In the genomic region with DNA sequence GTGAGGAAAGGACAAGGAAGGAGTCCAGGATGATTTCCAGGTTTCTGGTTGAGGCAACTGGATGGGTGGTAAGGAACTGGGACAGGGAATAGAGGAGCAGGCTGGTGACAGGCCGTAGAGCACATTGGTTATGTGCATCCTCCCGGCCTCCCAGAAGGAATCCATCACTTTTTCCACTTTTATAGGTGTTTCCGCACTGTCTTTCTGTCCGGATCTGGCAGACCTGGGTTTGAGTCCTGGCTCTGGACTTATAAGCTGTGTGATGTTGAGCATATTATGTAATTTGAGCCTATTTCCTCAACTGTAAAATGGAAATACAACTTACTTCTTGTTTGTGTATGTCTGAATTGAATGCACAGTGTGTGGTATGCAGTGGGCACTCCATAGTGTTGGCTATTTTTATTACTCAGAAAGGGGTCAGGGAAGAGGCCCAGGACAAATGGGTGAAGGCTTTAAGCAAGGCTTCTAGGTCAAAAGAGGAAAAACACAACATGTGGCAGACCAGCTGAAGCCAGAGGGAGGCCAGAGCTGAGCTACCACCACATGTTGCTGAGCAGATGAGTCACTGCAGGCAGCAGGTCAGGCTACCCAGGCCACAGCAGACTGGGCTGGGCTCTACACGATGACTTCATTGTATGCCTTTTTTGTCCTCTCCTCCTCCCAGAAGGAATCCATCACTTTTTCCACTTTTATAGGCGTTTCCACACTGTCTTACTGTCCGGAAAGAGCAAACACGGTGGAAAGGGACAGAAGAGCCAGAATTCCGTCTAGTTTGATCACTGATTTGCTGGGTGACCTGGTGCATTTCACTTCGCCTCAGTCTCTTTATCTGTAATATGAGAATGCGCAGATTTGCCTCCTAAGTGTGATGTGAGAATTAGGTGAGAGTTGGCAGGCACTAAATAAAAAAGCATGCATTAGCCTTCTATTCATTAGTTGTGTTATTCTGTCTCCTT, we compare ENCODE assay signal across 1 cellular context.
TF ChIP-seq lines count a peak whose summit lies in the region.

No MANE protein-coding gene starts in this region.

TF ChIP-seq in HepG2, 621 proteins besides CTCF, POLR2A, EP300 and RAD21 (continued from another document and continues in another):
- TF ChIP-seq, protein P1, sequence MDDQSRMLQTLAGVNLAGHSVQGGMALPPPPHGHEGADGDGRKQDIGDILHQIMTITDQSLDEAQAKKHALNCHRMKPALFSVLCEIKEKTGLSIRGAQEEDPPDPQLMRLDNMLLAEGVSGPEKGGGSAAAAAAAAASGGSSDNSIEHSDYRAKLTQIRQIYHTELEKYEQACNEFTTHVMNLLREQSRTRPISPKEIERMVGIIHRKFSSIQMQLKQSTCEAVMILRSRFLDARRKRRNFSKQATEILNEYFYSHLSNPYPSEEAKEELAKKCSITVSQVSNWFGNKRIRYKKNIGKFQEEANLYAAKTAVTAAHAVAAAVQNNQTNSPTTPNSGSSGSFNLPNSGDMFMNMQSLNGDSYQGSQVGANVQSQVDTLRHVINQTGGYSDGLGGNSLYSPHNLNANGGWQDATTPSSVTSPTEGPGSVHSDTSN (CRISPR knock-in tag; IDR thresholded peaks at IDR 0.05; ENCODE audit: borderline replicate concordance) = no peak
- no peak for TF ChIP-seq NFIC (IDR thresholded peaks at IDR 0.05; ENCODE audit: low read length)
- TF ChIP-seq ZNF501 (CRISPR knock-in tag; IDR thresholded peaks at IDR 0.05) = no peak
- TF ChIP-seq, protein P2, sequence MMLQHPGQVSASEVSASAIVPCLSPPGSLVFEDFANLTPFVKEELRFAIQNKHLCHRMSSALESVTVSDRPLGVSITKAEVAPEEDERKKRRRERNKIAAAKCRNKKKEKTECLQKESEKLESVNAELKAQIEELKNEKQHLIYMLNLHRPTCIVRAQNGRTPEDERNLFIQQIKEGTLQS (CRISPR knock-in tag; IDR thresholded peaks at IDR 0.05) = peak; percentile 81
- no peak for TF ChIP-seq RFXAP (CRISPR knock-in tag; IDR thresholded peaks at IDR 0.05; ENCODE audit: borderline replicate concordance)
- TF ChIP-seq, protein P3, sequence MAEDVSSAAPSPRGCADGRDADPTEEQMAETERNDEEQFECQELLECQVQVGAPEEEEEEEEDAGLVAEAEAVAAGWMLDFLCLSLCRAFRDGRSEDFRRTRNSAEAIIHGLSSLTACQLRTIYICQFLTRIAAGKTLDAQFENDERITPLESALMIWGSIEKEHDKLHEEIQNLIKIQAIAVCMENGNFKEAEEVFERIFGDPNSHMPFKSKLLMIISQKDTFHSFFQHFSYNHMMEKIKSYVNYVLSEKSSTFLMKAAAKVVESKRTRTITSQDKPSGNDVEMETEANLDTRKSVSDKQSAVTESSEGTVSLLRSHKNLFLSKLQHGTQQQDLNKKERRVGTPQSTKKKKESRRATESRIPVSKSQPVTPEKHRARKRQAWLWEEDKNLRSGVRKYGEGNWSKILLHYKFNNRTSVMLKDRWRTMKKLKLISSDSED (CRISPR knock-in tag; IDR thresholded peaks at IDR 0.05) = no peak
- TF ChIP-seq ZNF44 (CRISPR knock-in tag; IDR thresholded peaks at IDR 0.05) = peak; percentile 93
- TF ChIP-seq PAF1 (CRISPR knock-in tag; IDR thresholded peaks at IDR 0.05) = no peak
- no peak for TF ChIP-seq ZNF674 (CRISPR knock-in tag; IDR thresholded peaks at IDR 0.05; ENCODE audit: low read depth)
- TF ChIP-seq RXRB (CRISPR knock-in tag; IDR thresholded peaks at IDR 0.05; ENCODE audit: borderline replicate concordance) = peak; percentile 23
- no peak for TF ChIP-seq NFKBIZ (CRISPR knock-in tag; IDR thresholded peaks at IDR 0.05)
- TF ChIP-seq, protein P4, sequence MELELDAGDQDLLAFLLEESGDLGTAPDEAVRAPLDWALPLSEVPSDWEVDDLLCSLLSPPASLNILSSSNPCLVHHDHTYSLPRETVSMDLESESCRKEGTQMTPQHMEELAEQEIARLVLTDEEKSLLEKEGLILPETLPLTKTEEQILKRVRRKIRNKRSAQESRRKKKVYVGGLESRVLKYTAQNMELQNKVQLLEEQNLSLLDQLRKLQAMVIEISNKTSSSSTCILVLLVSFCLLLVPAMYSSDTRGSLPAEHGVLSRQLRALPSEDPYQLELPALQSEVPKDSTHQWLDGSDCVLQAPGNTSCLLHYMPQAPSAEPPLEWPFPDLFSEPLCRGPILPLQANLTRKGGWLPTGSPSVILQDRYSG (CRISPR knock-in tag; IDR thresholded peaks at IDR 0.05) = no peak
- TF ChIP-seq POLR2G (IDR thresholded peaks at IDR 0.05; ENCODE audit: low read depth, low read length) = no peak
- TF ChIP-seq ZNF878 (CRISPR knock-in tag; IDR thresholded peaks at IDR 0.05) = no peak
- no peak for TF ChIP-seq DNMT1 (CRISPR knock-in tag; IDR thresholded peaks at IDR 0.05)
- TF ChIP-seq ZNF460 (CRISPR knock-in tag; IDR thresholded peaks at IDR 0.05; ENCODE audit: borderline replicate concordance) = no peak
- TF ChIP-seq, protein P5, sequence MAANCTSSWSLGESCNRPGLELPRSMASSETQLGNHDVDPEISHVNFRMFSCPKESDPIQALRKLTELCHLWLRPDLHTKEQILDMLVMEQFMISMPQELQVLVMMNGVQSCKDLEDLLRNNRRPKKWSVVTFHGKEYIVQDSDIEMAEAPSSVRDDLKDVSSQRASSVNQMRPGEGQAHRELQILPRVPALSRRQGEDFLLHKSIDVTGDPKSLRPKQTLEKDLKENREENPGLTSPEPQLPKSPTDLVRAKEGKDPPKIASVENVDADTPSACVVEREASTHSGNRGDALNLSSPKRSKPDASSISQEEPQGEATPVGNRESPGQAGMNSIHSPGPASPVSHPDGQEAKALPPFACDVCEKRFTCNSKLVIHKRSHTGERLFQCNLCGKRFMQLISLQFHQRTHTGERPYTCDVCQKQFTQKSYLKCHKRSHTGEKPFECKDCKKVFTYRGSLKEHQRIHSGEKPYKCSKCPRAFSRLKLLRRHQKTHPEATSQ (CRISPR knock-in tag; IDR thresholded peaks at IDR 0.05; ENCODE audit: borderline replicate concordance) = 0 out of 2 replicates have a peak, but pooled peaks have one; percentile 19
- no peak for TF ChIP-seq ARNTL (CRISPR knock-in tag; IDR thresholded peaks at IDR 0.05)
- no peak for TF ChIP-seq SIX4 (CRISPR knock-in tag; IDR thresholded peaks at IDR 0.05)
- TF ChIP-seq, protein P6, sequence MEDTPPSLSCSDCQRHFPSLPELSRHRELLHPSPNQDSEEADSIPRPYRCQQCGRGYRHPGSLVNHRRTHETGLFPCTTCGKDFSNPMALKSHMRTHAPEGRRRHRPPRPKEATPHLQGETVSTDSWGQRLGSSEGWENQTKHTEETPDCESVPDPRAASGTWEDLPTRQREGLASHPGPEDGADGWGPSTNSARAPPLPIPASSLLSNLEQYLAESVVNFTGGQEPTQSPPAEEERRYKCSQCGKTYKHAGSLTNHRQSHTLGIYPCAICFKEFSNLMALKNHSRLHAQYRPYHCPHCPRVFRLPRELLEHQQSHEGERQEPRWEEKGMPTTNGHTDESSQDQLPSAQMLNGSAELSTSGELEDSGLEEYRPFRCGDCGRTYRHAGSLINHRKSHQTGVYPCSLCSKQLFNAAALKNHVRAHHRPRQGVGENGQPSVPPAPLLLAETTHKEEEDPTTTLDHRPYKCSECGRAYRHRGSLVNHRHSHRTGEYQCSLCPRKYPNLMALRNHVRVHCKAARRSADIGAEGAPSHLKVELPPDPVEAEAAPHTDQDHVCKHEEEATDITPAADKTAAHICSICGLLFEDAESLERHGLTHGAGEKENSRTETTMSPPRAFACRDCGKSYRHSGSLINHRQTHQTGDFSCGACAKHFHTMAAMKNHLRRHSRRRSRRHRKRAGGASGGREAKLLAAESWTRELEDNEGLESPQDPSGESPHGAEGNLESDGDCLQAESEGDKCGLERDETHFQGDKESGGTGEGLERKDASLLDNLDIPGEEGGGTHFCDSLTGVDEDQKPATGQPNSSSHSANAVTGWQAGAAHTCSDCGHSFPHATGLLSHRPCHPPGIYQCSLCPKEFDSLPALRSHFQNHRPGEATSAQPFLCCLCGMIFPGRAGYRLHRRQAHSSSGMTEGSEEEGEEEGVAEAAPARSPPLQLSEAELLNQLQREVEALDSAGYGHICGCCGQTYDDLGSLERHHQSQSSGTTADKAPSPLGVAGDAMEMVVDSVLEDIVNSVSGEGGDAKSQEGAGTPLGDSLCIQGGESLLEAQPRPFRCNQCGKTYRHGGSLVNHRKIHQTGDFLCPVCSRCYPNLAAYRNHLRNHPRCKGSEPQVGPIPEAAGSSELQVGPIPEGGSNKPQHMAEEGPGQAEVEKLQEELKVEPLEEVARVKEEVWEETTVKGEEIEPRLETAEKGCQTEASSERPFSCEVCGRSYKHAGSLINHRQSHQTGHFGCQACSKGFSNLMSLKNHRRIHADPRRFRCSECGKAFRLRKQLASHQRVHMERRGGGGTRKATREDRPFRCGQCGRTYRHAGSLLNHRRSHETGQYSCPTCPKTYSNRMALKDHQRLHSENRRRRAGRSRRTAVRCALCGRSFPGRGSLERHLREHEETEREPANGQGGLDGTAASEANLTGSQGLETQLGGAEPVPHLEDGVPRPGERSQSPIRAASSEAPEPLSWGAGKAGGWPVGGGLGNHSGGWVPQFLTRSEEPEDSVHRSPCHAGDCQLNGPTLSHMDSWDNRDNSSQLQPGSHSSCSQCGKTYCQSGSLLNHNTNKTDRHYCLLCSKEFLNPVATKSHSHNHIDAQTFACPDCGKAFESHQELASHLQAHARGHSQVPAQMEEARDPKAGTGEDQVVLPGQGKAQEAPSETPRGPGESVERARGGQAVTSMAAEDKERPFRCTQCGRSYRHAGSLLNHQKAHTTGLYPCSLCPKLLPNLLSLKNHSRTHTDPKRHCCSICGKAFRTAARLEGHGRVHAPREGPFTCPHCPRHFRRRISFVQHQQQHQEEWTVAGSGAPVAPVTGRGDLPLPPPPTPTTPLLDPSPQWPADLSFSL (CRISPR knock-in tag; IDR thresholded peaks at IDR 0.05) = no peak
- 0 out of 2 replicates have a peak, but pooled peaks have one; percentile 30 for TF ChIP-seq ZFX (CRISPR knock-in tag; IDR thresholded peaks at IDR 0.05; ENCODE audit: low read depth)
- TF ChIP-seq ZMAT3 (CRISPR knock-in tag; conservative IDR thresholded peaks at IDR 0.05) = no peak; the same call in 1 of the 2 replicates
- peak; percentile 22; the same call in 1 of the 2 replicates for TF ChIP-seq TAF1 (CRISPR knock-in tag; IDR thresholded peaks at IDR 0.05)
- TF ChIP-seq, protein P7, sequence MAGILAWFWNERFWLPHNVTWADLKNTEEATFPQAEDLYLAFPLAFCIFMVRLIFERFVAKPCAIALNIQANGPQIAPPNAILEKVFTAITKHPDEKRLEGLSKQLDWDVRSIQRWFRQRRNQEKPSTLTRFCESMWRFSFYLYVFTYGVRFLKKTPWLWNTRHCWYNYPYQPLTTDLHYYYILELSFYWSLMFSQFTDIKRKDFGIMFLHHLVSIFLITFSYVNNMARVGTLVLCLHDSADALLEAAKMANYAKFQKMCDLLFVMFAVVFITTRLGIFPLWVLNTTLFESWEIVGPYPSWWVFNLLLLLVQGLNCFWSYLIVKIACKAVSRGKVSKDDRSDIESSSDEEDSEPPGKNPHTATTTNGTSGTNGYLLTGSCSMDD (CRISPR knock-in tag; IDR thresholded peaks at IDR 0.05) = no peak
- TF ChIP-seq PPARG (CRISPR knock-in tag; conservative IDR thresholded peaks at IDR 0.05) = no peak
- no peak for TF ChIP-seq PITX1 (CRISPR knock-in tag; IDR thresholded peaks at IDR 0.05)
- TF ChIP-seq NFIB (CRISPR knock-in tag; IDR thresholded peaks at IDR 0.05; ENCODE audit: borderline replicate concordance) = no peak
- TF ChIP-seq, protein P8, sequence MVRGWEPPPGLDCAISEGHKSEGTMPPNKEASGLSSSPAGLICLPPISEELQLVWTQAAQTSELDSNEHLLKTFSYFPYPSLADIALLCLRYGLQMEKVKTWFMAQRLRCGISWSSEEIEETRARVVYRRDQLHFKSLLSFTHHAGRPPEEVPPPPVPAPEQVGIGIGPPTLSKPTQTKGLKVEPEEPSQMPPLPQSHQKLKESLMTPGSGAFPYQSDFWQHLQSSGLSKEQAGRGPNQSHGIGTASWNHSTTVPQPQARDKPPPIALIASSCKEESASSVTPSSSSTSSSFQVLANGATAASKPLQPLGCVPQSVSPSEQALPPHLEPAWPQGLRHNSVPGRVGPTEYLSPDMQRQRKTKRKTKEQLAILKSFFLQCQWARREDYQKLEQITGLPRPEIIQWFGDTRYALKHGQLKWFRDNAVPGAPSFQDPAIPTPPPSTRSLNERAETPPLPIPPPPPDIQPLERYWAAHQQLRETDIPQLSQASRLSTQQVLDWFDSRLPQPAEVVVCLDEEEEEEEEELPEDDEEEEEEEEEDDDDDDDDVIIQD (CRISPR knock-in tag; IDR thresholded peaks at IDR 0.05; ENCODE audit: low read depth) = no peak
- peak; percentile 27; the same call in 1 of the 2 replicates for TF ChIP-seq KDM5A (IDR thresholded peaks at IDR 0.05; ENCODE audit: borderline replicate concordance, low read length)
- no peak for TF ChIP-seq SCMH1 (CRISPR knock-in tag; IDR thresholded peaks at IDR 0.05; ENCODE audit: borderline replicate concordance)
- TF ChIP-seq, protein P9, sequence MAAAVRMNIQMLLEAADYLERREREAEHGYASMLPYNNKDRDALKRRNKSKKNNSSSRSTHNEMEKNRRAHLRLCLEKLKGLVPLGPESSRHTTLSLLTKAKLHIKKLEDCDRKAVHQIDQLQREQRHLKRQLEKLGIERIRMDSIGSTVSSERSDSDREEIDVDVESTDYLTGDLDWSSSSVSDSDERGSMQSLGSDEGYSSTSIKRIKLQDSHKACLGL (CRISPR knock-in tag; IDR thresholded peaks at IDR 0.05) = peak; percentile 65; the same call in 1 of the 2 replicates
- TF ChIP-seq, protein P10, sequence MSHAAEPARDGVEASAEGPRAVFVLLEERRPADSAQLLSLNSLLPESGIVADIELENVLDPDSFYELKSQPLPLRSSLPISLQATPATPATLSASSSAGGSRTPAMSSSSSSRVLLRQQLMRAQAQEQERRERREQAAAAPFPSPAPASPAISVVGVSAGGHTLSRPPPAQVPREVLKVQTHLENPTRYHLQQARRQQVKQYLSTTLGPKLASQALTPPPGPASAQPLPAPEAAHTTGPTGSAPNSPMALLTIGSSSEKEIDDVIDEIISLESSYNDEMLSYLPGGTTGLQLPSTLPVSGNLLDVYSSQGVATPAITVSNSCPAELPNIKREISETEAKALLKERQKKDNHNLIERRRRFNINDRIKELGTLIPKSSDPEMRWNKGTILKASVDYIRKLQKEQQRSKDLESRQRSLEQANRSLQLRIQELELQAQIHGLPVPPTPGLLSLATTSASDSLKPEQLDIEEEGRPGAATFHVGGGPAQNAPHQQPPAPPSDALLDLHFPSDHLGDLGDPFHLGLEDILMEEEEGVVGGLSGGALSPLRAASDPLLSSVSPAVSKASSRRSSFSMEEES (CRISPR knock-in tag; IDR thresholded peaks at IDR 0.05) = no peak
- no peak for TF ChIP-seq SIN3A (IDR thresholded peaks at IDR 0.05; ENCODE audit: borderline replicate concordance, low read depth, low read length)
- TF ChIP-seq, protein P11, sequence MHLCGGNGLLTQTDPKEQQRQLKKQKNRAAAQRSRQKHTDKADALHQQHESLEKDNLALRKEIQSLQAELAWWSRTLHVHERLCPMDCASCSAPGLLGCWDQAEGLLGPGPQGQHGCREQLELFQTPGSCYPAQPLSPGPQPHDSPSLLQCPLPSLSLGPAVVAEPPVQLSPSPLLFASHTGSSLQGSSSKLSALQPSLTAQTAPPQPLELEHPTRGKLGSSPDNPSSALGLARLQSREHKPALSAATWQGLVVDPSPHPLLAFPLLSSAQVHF (CRISPR knock-in tag; IDR thresholded peaks at IDR 0.05) = no peak
- TF ChIP-seq NR2F2 (IDR thresholded peaks at IDR 0.05; ENCODE audit: borderline replicate concordance, low read depth) = no peak
- TF ChIP-seq KLF6 (CRISPR knock-in tag; IDR thresholded peaks at IDR 0.05) = no peak
- no peak for TF ChIP-seq FLYWCH1 (CRISPR knock-in tag; IDR thresholded peaks at IDR 0.05)
- no peak for TF ChIP-seq ZSCAN29 (CRISPR knock-in tag; conservative IDR thresholded peaks at IDR 0.05)
- no peak for TF ChIP-seq ZFP62 (CRISPR knock-in tag; IDR thresholded peaks at IDR 0.05)
- no peak for TF ChIP-seq SUZ12 (IDR thresholded peaks at IDR 0.05; ENCODE audit: low read depth, low read length)
- TF ChIP-seq ZNF101 (CRISPR knock-in tag; IDR thresholded peaks at IDR 0.05; ENCODE audit: borderline replicate concordance, low read depth) = no peak
- no peak for TF ChIP-seq ZNF510 (CRISPR knock-in tag; IDR thresholded peaks at IDR 0.05; ENCODE audit: low read depth)
- no peak for TF ChIP-seq TEAD2 (CRISPR knock-in tag; IDR thresholded peaks at IDR 0.05)
- no peak for TF ChIP-seq ZNF431 (CRISPR knock-in tag; IDR thresholded peaks at IDR 0.05; ENCODE audit: borderline replicate concordance, low read depth)
